In genomic region chrX:38163193-38163592, GRCh38 we compare ENCODE assay signal across 18 cellular contexts. TPM values are rescaled to one million over a fixed set of nuclear protein-coding genes. Genes with fewer than 3 reads are reported as not detected.
"Had no signal": no experiment of that assay in that cellular context is flagged by ENCODE, and none has a peak within 500 bp of the region (broad histone marks: within the 10 kb centered on the region; RNA-seq: fewer than 3 reads in every experiment).

No MANE protein-coding gene starts in this region.

- H3K27ac Mint-ChIP-seq: IgD-negative memory B cell had no signal

- ATAC-seq: K562 had no signal

- H3K4me3 Mint-ChIP-seq: IgD-negative memory B cell had no signal

- H3K4me1 Mint-ChIP-seq: IgD-negative memory B cell had no signal

- H3K36me3 Mint-ChIP-seq: IgD-negative memory B cell had no signal

- H3K9me3 Mint-ChIP-seq: IgD-negative memory B cell had no signal

- H3K4me3 ChIP-seq: K562 had no signal

- H3K27ac ChIP-seq: HL-60, KMS-11 had no signal

- H3K9me3 ChIP-seq: SK-N-SH had no signal

- DNase-seq: Kasumi-1, MM.1S, NCI-H1092 treated with DMSO at 0.1 percent for 48 hours, NCI-H1436, NCI-H187, NCI-H2029, NCI-H2081 treated with DMSO at 0.1 percent for 48 hours, NCI-H2227 treated with DMSO at 0.1 percent for 48 hours, NCI-H524, NCI-H526 treated with DMSO at 0.1 percent for 48 hours, NCI-H774, Right ventricle myocardium superior, RPMI8226, SK-N-SH had no signal

RNA-seq across cellular contexts. Expression of gene SRPX, which starts 57.5 kb away (rescaled TPM):
- polyA plus RNA-seq: IgD-negative memory B cell had no signal
